Comparison of ENCODE assay signal across 8 cellular contexts in the genomic region with DNA sequence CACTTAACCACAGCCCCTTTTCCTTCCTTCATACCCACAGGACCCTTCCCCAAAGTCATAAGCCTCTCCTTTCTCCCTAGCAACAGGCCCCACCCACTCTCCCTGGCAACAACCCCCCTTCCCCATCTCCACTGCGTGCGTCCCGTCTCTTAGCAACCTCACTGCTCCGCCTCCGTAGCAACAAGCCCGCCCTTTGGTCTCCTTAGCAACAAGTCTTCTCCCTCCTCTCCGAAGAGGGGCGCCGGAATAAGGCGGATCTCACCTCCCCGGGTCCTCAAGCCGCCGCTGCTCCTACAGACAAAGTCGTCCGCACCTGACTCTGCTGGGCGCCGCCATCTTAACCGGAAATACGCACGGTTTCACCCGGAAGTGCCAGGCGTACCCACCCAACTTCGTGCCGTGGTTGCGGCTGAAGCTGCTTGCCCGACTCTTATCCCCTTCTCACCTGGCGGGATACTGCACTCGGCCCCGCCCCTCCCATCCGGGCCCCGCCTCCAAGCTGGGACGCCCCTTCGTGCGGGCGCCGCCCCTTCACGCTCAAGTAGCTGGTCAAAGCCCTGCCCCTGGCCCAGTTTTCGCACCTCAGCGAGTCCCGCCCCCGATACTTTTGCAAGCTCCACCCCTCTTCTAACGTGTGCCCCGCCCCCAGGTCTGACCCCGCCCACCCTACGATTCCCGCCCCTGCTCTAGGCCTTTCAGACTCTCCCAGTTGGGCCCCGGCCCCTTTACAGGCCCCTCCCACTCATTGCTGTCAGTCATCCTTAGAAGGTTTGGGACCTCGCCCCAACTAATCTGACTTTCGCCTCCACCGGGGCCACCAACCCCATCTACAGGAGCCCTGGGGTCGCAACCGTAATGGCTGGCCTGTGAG. TPM values are rescaled to one million over a fixed set of nuclear protein-coding genes. Genes with fewer than 3 reads are reported as not detected.
DNase-seq lines count a peak whose midpoint lies in the region; ATAC-seq and TF ChIP-seq lines count a peak whose summit lies in the region.

A gene with protein sequence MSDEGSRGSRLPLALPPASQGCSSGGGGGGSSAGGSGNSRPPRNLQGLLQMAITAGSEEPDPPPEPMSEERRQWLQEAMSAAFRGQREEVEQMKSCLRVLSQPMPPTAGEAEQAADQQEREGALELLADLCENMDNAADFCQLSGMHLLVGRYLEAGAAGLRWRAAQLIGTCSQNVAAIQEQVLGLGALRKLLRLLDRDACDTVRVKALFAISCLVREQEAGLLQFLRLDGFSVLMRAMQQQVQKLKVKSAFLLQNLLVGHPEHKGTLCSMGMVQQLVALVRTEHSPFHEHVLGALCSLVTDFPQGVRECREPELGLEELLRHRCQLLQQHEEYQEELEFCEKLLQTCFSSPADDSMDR (minus strand): TSS at position 338 of the 871 bp plus-strand sequence. CDS start 502 bp downstream, outside the sequence.

- peak within 1 kb of the TSS; percentile 88 for H3K27ac ChIP-seq in CD4-positive, CD25-positive, alpha-beta regulatory T cell (ENCODE audit: insufficient read depth, low read length, poor library complexity, severe bottlenecking)
- peak within 1 kb of the TSS; percentile 51 to 82 for H3K27ac ChIP-seq in lung (ENCODE audit: low read depth in 1 of 2, low read length in 1 of 2)

- peak; percentile 91 to 98 (median 95) for DNase-seq in CD4-positive, CD25-positive, alpha-beta regulatory T cell
- DNase-seq in HS-27A (ENCODE audit: low read depth), result peak; percentile 94
- DNase-seq in NK-92 (lab: John Stamatoyannopoulos, UW; ENCODE audit: unreplicated experiment), result peak; percentile 46
- DNase-seq in activated CD8-positive, alpha-beta memory T cell treated with anti-CD3 and anti-CD28 coated beads for 1 hour (ENCODE audit: extremely low read depth in 1 of 2, low read depth in 1 of 2), result peak; percentile 85 to 86
- peak; percentile 91 for DNase-seq in effector CD8-positive, alpha-beta T cell (lab: John Stamatoyannopoulos, UW)
- DNase-seq in lung (ENCODE audit: low spot score), result peak; percentile 94
- DNase-seq in stimulated activated CD4-positive, alpha-beta T cell treated with anti-CD3 and anti-CD28 coated beads, TNF-alpha, amount 100 ng/mL, for 4 hours (ENCODE audit: low read depth in 3 of 3), result peak; percentile 89 to 90 (median 89)

- peak; percentile 89 to 91 for ATAC-seq in CD4-positive, CD25-positive, alpha-beta regulatory T cell (ENCODE audit: low read depth in 2 of 2)
- ATAC-seq in GM19463 (IDR thresholded peaks at IDR 0.05; ENCODE audit: unreplicated experiment) (peak; percentile 81), lung (ENCODE audit: insufficient read depth, low FRiP score) (peak; percentile 89)

- peak within 1 kb of the TSS; percentile 86 to 100 (median 98) for H3K4me3 Mint-ChIP-seq in CD4-positive, CD25-positive, alpha-beta regulatory T cell

- H3K27ac Mint-ChIP-seq in CD4-positive, CD25-positive, alpha-beta regulatory T cell, result peak within 1 kb of the TSS; percentile 94 to 100 (median 97)

- H3K9me3 ChIP-seq in CD4-positive, CD25-positive, alpha-beta regulatory T cell (ENCODE audit: control insufficient read depth in 2 of 2, low read length in 2 of 2), result no peaks in the 10 kb centered on the region
- no peaks in the 10 kb centered on the region for H3K9me3 ChIP-seq in lung (ENCODE audit: control insufficient read depth in 2 of 2, insufficient read depth in 1 of 2, low read length in 1 of 2)

- peaks cover 24% of the 10 kb centered on the region for H3K36me3 Mint-ChIP-seq in CD4-positive, CD25-positive, alpha-beta regulatory T cell

- H3K36me3 ChIP-seq in CD4-positive, CD25-positive, alpha-beta regulatory T cell (ENCODE audit: control insufficient read depth, insufficient read depth, low read length), result peaks cover 10% of the 10 kb centered on the region
- peaks cover 0 to 15% of the 10 kb centered on the region in 2 donors for H3K36me3 ChIP-seq in lung (ENCODE audit: control insufficient read depth in 2 of 2, insufficient read depth in 2 of 2, low read length in 2 of 2)

- WGBS in lung, 2 donors, result 4 to 5% methylated on average over 52 of the region's 52 CpGs

- peaks cover 16% of the 10 kb centered on the region for H3K27me3 Mint-ChIP-seq in CD4-positive, CD25-positive, alpha-beta regulatory T cell

- peaks cover 6 to 51% (median 26%) of the 10 kb centered on the region in 4 donors for H3K4me1 Mint-ChIP-seq in CD4-positive, CD25-positive, alpha-beta regulatory T cell

- peaks cover 38% of the 10 kb centered on the region for H3K4me1 ChIP-seq in CD4-positive, CD25-positive, alpha-beta regulatory T cell (ENCODE audit: control insufficient read depth, insufficient read depth, low read length, poor library complexity, severe bottlenecking)
- peaks cover 4 to 6% of the 10 kb centered on the region in 2 donors for H3K4me1 ChIP-seq in lung (ENCODE audit: control insufficient read depth in 2 of 2, insufficient read depth in 2 of 2, low read length in 2 of 2)

- H3K27me3 ChIP-seq in CD4-positive, CD25-positive, alpha-beta regulatory T cell (ENCODE audit: control insufficient read depth, insufficient read depth, low read length), result no peaks in the 10 kb centered on the region
- no peaks in the 10 kb centered on the region for H3K27me3 ChIP-seq in lung (ENCODE audit: control insufficient read depth, insufficient read depth)

- TF ChIP-seq CTCF in lung (IDR thresholded peaks at IDR 0.05; ENCODE audit: control extremely low read depth, extremely low read depth), result no peak

- H3K9me3 Mint-ChIP-seq in CD4-positive, CD25-positive, alpha-beta regulatory T cell, result no peaks in the 10 kb centered on the region

- peak within 1 kb of the TSS; percentile 71 for H3K4me3 ChIP-seq in CD4-positive, CD25-positive, alpha-beta regulatory T cell (ENCODE audit: low read depth, low read length)
- peak within 1 kb of the TSS; percentile 79 for H3K4me3 ChIP-seq in lung

RNA-seq across cellular contexts. Expression of the gene that starts here (rescaled TPM):
- 15.8 TPM for total RNA-seq in CD4-positive, CD25-positive, alpha-beta regulatory T cell
- polyA plus RNA-seq in CD4-positive, CD25-positive, alpha-beta regulatory T cell, result 10 to 100 TPM; 30.2 to 37.2 (median 35.1) TPM
- total RNA-seq in lung, result 10 to 100 TPM; 19.3 to 53.1 TPM
- polyA plus RNA-seq in lung, result 10 to 100 TPM; 50.2 to 62.2 TPM

Comparison
In these comparisons a context has a peak if more than half of its experiments do, and no peak if none do; other contexts are left out.
1. Peak in every context shown above with its lines: DNase-seq, ATAC-seq, H3K4me3 ChIP-seq and H3K27ac ChIP-seq.